8 cellular contexts compared by ENCODE assay signal in the genomic region with DNA sequence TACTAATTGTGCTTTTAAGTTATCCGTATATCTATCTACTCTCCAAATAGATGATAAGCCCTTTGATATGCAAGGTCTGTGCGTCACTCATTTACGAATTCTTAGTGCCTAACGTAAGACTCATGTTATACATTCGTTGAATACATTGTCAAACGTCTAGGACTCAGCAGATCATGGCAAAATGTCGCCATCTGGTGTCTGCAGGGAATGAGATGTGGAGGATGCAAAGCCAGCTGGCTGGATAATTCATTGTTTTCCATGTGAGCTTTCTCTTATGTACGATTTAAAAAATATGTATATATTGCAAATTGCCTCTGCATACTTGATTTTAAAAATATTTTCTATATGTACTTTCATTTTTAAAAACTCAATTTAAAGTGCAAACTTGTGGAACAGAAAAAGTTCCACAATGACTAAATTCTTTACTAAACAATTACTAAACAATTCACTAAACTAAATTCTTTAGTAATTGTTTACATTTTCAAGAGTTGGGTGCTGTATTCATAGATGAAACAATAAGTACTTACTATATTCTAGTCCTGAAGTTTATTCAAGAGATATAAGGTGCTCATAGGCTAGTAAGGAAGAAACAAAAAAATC. TPM values are rescaled to one million over a fixed set of nuclear protein-coding genes. Genes with fewer than 3 reads are reported as not detected.
A peak's percentile ranks its signal among the peaks of the same experiment; 100 is the strongest.
DNase-seq lines count a peak whose midpoint lies in the region; ATAC-seq and TF ChIP-seq lines count a peak whose summit lies in the region.

No MANE protein-coding gene starts in this region.

- H3K9me3 Mint-ChIP-seq in activated naive CD4-positive, alpha-beta T cell treated with anti-CD3 and anti-CD28 coated beads, Interleukin-2, amount 10 ng/mL, durations not matched to agents 7 days and 5 days = no peaks in the 10 kb centered on the region
- H3K9me3 Mint-ChIP-seq in glutamatergic neuron (ENCODE audit: unreplicated experiment) = no peaks in the 10 kb centered on the region

- ATAC-seq in Right ventricle myocardium inferior (no peak), RWPE2 (ENCODE audit: low read depth) (peak; percentile 88), HG03025 (IDR thresholded peaks at IDR 0.05; ENCODE audit: low FRiP score, unreplicated experiment) (no peak)

- H3K4me1 Mint-ChIP-seq in activated naive CD4-positive, alpha-beta T cell treated with anti-CD3 and anti-CD28 coated beads, Interleukin-2, amount 10 ng/mL, durations not matched to agents 7 days and 5 days = no peaks in the 10 kb centered on the region
- peaks cover 3% of the 10 kb centered on the region for H3K4me1 Mint-ChIP-seq in glutamatergic neuron (ENCODE audit: low read depth, unreplicated experiment)

- no peak overlapping the region for H3K4me3 Mint-ChIP-seq in activated naive CD4-positive, alpha-beta T cell treated with anti-CD3 and anti-CD28 coated beads, Interleukin-2, amount 10 ng/mL, durations not matched to agents 7 days and 5 days
- H3K4me3 Mint-ChIP-seq in glutamatergic neuron (ENCODE audit: unreplicated experiment) = no peak overlapping the region

- H3K36me3 Mint-ChIP-seq in activated naive CD4-positive, alpha-beta T cell treated with anti-CD3 and anti-CD28 coated beads, Interleukin-2, amount 10 ng/mL, durations not matched to agents 7 days and 5 days = no peaks in the 10 kb centered on the region
- H3K36me3 Mint-ChIP-seq in glutamatergic neuron (ENCODE audit: unreplicated experiment) = no peaks in the 10 kb centered on the region

- CTCF ChIA-PET in activated naive CD4-positive, alpha-beta T cell treated with anti-CD3 and anti-CD28 coated beads, Interleukin-2, amount 10 ng/mL, durations not matched to agents 7 days and 5 days (lab: Charles Lee) = interaction anchor here (0.6 to 17.1 kb wide), 18 partner anchors 8 to 154 kb away, joined by 3 to 212 read pairs (median 6); partner anchors contain the start of gene SCN3B

- H3K27ac Mint-ChIP-seq in activated naive CD4-positive, alpha-beta T cell treated with anti-CD3 and anti-CD28 coated beads, Interleukin-2, amount 10 ng/mL, durations not matched to agents 7 days and 5 days = no peak overlapping the region
- no peak overlapping the region for H3K27ac Mint-ChIP-seq in glutamatergic neuron (ENCODE audit: unreplicated experiment)

- H3K36me3 ChIP-seq in cardiac muscle cell (no peaks in the 10 kb centered on the region), RWPE2 (ENCODE audit: low read depth) (no peaks in the 10 kb centered on the region)

- H3K27ac ChIP-seq in cardiac muscle cell (no peak overlapping the region), RWPE2 (ENCODE audit: poor library complexity, severe bottlenecking) (no peak overlapping the region)

- H3K4me1 ChIP-seq in cardiac muscle cell (ENCODE audit: low read depth) = peaks cover 3% of the 10 kb centered on the region
- no peaks in the 10 kb centered on the region for H3K4me1 ChIP-seq in RWPE2 (ENCODE audit: insufficient read depth, poor library complexity, severe bottlenecking)

- peak; percentile 75 to 78 for DNase-seq in cardiac muscle cell (ENCODE audit: low read depth in 1 of 2, low spot score in 1 of 2)
- DNase-seq in Right ventricle myocardium inferior (ENCODE audit: missing footprints) = no peak
- no peak for DNase-seq in RWPE2 (ENCODE audit: low spot score)
- peak; percentile 78 for DNase-seq in activated naive CD4-positive, alpha-beta T cell treated with anti-CD3 and anti-CD28 coated beads, Interleukin-2, amount 10 ng/mL, durations not matched to agents 7 days and 5 days
- DNase-seq in glutamatergic neuron = peak; percentile 79
- peak; percentile 51 for DNase-seq in renal cortical epithelial cell (ENCODE audit: low read depth)

- no peaks in the 10 kb centered on the region for H3K9me3 ChIP-seq in cardiac muscle cell (ENCODE audit: low read depth)
- no peaks in the 10 kb centered on the region for H3K9me3 ChIP-seq in RWPE2 (ENCODE audit: severe bottlenecking)

- TF ChIP-seq CTCF in cardiac muscle cell (IDR thresholded peaks at IDR 0.05; ENCODE audit: low read depth, low read length) (peak; percentile 81), LNCAP (IDR thresholded peaks at IDR 0.05) (peak; percentile 86), RWPE2 (IDR thresholded peaks at IDR 0.05; ENCODE audit: poor library complexity, severe bottlenecking) (peak; percentile 87), glutamatergic neuron (IDR thresholded peaks at IDR 0.05; ENCODE audit: partially characterized antibody, unreplicated experiment) (peak; percentile 24)

- no peak overlapping the region for H3K4me3 ChIP-seq in cardiac muscle cell
- no peak overlapping the region for H3K4me3 ChIP-seq in RWPE2 (ENCODE audit: severe bottlenecking)

- H3K27me3 ChIP-seq in cardiac muscle cell = no peaks in the 10 kb centered on the region
- peaks cover 4% of the 10 kb centered on the region for H3K27me3 ChIP-seq in RWPE2 (ENCODE audit: insufficient read depth, poor library complexity, severe bottlenecking)

- intact Hi-C loops in Right ventricle myocardium inferior (cut with DNase I) = loop anchor here (1.0 to 2.0 kb wide), 2 partner anchors 66 to 129 kb away; no protein-coding TSS in a partner anchor

- H3K27me3 Mint-ChIP-seq in activated naive CD4-positive, alpha-beta T cell treated with anti-CD3 and anti-CD28 coated beads, Interleukin-2, amount 10 ng/mL, durations not matched to agents 7 days and 5 days = peaks cover 5% of the 10 kb centered on the region
- peaks cover 7% of the 10 kb centered on the region for H3K27me3 Mint-ChIP-seq in glutamatergic neuron (ENCODE audit: unreplicated experiment)

RNA-seq across cellular contexts. Expression of gene ZNF202, which starts 33.8 kb away (rescaled TPM):
- total RNA-seq in cardiac muscle cell (11.8 and 12.0 TPM in 2 replicates), Right ventricle myocardium inferior (5.6 TPM), glutamatergic neuron (ENCODE audit: unreplicated experiment) (18.2 TPM), renal cortical epithelial cell (3.1 and 7.8 TPM in 2 replicates)
- polyA plus RNA-seq in cardiac muscle cell = 4.8 and 8.3 TPM in 2 replicates

RNA-seq across cellular contexts. Expression of gene OR6X1, which starts 46.6 kb away (rescaled TPM):
- total RNA-seq in cardiac muscle cell = not detected in 2 replicates
- polyA plus RNA-seq in cardiac muscle cell = not detected in 2 replicates
- not detected for total RNA-seq in Right ventricle myocardium inferior
- total RNA-seq in glutamatergic neuron (ENCODE audit: unreplicated experiment) = not detected
- total RNA-seq in renal cortical epithelial cell = not detected in 2 replicates

RNA-seq across cellular contexts. Expression of gene SCN3B, which starts 53.3 kb away (rescaled TPM):
- total RNA-seq in cardiac muscle cell (0.12 and 0.46 TPM in 2 replicates), Right ventricle myocardium inferior (1.2 TPM), glutamatergic neuron (ENCODE audit: unreplicated experiment) (118 TPM), renal cortical epithelial cell (0.20 and 0.35 TPM in 2 replicates)
- polyA plus RNA-seq in cardiac muscle cell = 0.77 and 1.2 TPM in 2 replicates

Comparison
In these comparisons a context has a peak if more than half of its experiments do, and no peak if none do; other contexts are left out.
1. DNase-seq: peak in cardiac muscle cell (2 of 2), activated naive CD4-positive, alpha-beta T cell treated with anti-CD3 and anti-CD28 coated beads, Interleukin-2, amount 10 ng/mL, durations not matched to agents 7 days and 5 days (single experiment), glutamatergic neuron (single experiment) and renal cortical epithelial cell (single experiment); none in Right ventricle myocardium inferior (single experiment) and RWPE2 (single experiment).
2. CTCF ChIP-seq: peak in every context shown above with its lines; median percentile 87 in RWPE2; 86 in LNCAP; 81 in cardiac muscle cell; 24 in glutamatergic neuron.
3. RNA of gene SCN3B, which starts 53.3 kb away (total RNA-seq): 118 TPM in glutamatergic neuron (single experiment); 1.2 TPM in Right ventricle myocardium inferior (single experiment), 0.20 to 0.35 TPM in renal cortical epithelial cell and 0.12 to 0.46 TPM in cardiac muscle cell; every median in the first group is over 10 times any median in the second.